Comparison of ENCODE assay signal across 8 cellular contexts in the genomic region with DNA sequence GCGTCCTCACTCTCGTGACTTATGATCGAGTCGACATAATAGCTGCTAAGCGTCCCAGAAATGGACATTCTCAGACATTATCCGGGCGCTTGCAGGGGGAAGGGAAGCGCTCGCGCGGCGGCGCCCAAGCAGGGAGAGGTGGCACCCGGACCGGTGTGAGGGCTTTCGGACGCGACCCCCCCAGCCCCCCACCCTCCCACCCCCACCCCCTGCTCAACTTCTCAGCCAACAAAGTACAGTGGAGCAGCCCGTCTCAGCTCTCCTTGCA. TPM values are rescaled to one million over a fixed set of nuclear protein-coding genes. Genes with fewer than 3 reads are reported as not detected.
A peak's percentile ranks its signal among the peaks of the same experiment; 100 is the strongest.
DNase-seq lines count a peak whose midpoint lies in the region; ATAC-seq and TF ChIP-seq lines count a peak whose summit lies in the region.

HOXB9 (minus strand) TSS at position 157 of the 268 bp plus-strand sequence; CDS start at position 68, 89 bp downstream.

- H3K36me3 ChIP-seq in Peyer's patch (no peaks in the 10 kb centered on the region), esophagus squamous epithelium (no peaks in the 10 kb centered on the region)

- WGBS in esophagus squamous epithelium, 2 donors = 0% methylated on average over 1 to 4 of the region's 19 CpGs

- no peaks in the 10 kb centered on the region for H3K9me3 ChIP-seq in Peyer's patch
- H3K9me3 ChIP-seq in esophagus squamous epithelium = no peaks in the 10 kb centered on the region

- TF ChIP-seq CTCF in Peyer's patch (IDR thresholded peaks at IDR 0.05) = no peak
- TF ChIP-seq CTCF in esophagus squamous epithelium (IDR thresholded peaks at IDR 0.05) = no peak

- H3K27me3 ChIP-seq in Peyer's patch = peaks cover 0 to 33% of the 10 kb centered on the region in 2 donors
- peaks cover 29 to 100% (median 79%) of the 10 kb centered on the region in 4 donors for H3K27me3 ChIP-seq in esophagus squamous epithelium

- H3K4me1 ChIP-seq in Peyer's patch (peaks cover 6 to 46% (median 11%) of the 10 kb centered on the region in 4 donors), esophagus squamous epithelium (peaks cover 22 to 26% (median 23%) of the 10 kb centered on the region in 3 donors)

- H3K4me3 ChIP-seq in GM08714 (ENCODE audit: low read length) (peak within 1 kb of the TSS; percentile 54), Peyer's patch (peak within 1 kb of the TSS; percentile 30 to 55 (median 52)), esophagus squamous epithelium (peak within 1 kb of the TSS in 3 of 4 donors; percentile 3 to 61 (median 35))

- DNase-seq in Peyer's patch (no peak), esophagus squamous epithelium (lab: John Stamatoyannopoulos, UW) (no peak), renal cortical epithelial cell (ENCODE audit: low read depth) (no peak), NCI-H446 treated with DMSO at 0.1 percent for 48 hours (lab: John Stamatoyannopoulos, UW) (no peak), occipital lobe (lab: John Stamatoyannopoulos, UW) (no peak)
- no peak for DNase-seq in stimulated activated naive CD4-positive, alpha-beta T cell (lab: John Stamatoyannopoulos, UW)

- ATAC-seq in GM18520 (IDR thresholded peaks at IDR 0.05; ENCODE audit: unreplicated experiment) = no peak

- peak within 1 kb of the TSS; percentile 25 to 82 (median 68) for H3K27ac ChIP-seq in Peyer's patch
- no peak within 1 kb of the TSS for H3K27ac ChIP-seq in esophagus squamous epithelium

- intact Hi-C loops in esophagus squamous epithelium (cut with DNase I) = no loop called here

- TF ChIP-seq POLR2A in Peyer's patch (IDR thresholded peaks at IDR 0.05) (no peak), esophagus squamous epithelium (IDR thresholded peaks at IDR 0.05) (no peak)

RNA-seq across cellular contexts. Expression of gene HOXB9, which starts in this region (rescaled TPM):
- total RNA-seq in Peyer's patch (10 to 100 TPM; 13.7 to 47.5 (median 24.9) TPM), esophagus squamous epithelium (not detected), renal cortical epithelial cell (17.5 and 49.2 TPM in 2 replicates), occipital lobe (not detected)

Comparison
In these comparisons a context has a peak if more than half of its experiments do, and no peak if none do; other contexts are left out.
1. RNA of gene HOXB9 (total RNA-seq): 17.5 to 49.2 TPM in renal cortical epithelial cell and 13.7 to 47.5 TPM in Peyer's patch; not detected in esophagus squamous epithelium and not detected in occipital lobe (single experiment); every median in the first group is over 10 times any median in the second.
2. H3K27ac ChIP-seq: peak in Peyer's patch (4 of 4); none in esophagus squamous epithelium (0 of 4).
3. Peak in every context shown above with its lines, with median percentiles within 50 percentile points of each other: H3K4me3 ChIP-seq.